Comparison of ENCODE assay signal across 8 cellular contexts in the genomic region with DNA sequence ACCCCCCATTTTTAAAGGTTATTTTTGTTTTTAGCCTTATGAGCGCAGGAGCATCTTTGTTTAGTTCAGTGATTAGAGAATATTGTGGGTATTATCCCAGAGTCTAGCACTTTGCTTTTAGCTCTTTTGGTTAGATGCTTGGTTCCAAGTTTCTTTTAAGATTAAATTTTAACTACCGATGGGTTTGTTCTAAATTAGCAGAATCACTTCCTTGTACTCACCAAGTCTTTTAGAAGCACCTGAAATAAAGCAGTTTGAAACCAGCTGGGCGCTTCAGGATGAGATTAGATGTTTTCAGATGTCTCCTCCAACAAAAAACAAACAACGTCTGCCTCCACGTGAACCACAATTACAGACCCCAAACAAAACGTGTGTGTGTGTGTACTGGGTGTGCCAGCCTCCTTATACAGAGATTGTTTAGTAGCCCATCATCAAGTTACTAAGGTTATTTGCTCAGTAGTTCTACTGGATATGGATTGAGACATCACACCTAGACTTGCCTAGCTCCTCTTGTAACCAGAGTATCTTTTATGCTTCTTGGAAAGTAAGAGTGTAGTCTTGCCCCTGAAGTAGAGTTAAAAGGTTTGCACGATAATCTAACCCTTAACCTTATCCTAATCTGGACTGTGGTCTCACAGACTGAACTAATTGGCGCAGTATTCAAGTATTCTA. TPM values are rescaled to one million over a fixed set of nuclear protein-coding genes. Genes with fewer than 3 reads are reported as not detected.
DNase-seq lines count a peak whose midpoint lies in the region; ATAC-seq and TF ChIP-seq lines count a peak whose summit lies in the region.

No MANE protein-coding gene starts in this region.

- H3K4me2 ChIP-seq in BLaER1 (peak overlapping the region; percentile 82), IMR-90 (ENCODE audit: low read depth, low read length) (peak overlapping the region; percentile 73)

- H3K27me3 ChIP-seq in BLaER1 (peaks cover 38% of the 10 kb centered on the region), IMR-90 (ENCODE audit: control insufficient read depth, insufficient read depth, low read length) (no peaks in the 10 kb centered on the region), spleen (replicated peaks in 1 of 7) (peaks cover 0 to 15% (median 0%) of the 10 kb centered on the region in 7 donors)

- H3K9ac ChIP-seq in BLaER1 (no peak overlapping the region), IMR-90 (ENCODE audit: low read depth, low read length) (peak overlapping the region; percentile 67)

- no CpG with 5 or more reads among the region's 8 CpGs for WGBS in IMR-90 (ENCODE audit: extremely low coverage in 2 of 2, insufficient read length in 1 of 2), 2 experiments
- 65 to 77% (median 72%) methylated on average over 8 of the region's 8 CpGs for WGBS in spleen, 5 donors
- 41 to 47% methylated on average over 8 of the region's 8 CpGs for WGBS in lower leg skin, 2 donors

- no peak overlapping the region for H2AK5ac ChIP-seq in IMR-90 (ENCODE audit: low read depth, low read length)

- no peak for DNase-seq in IMR-90
- DNase-seq in central memory CD8-positive, alpha-beta T cell (ENCODE audit: low spot score in 2 of 2): no peak
- DNase-seq in naive thymus-derived CD8-positive, alpha-beta T cell: no peak
- no peak for DNase-seq in spleen
- DNase-seq in GM19238 (ENCODE audit: insufficient read length, low spot score): no peak
- DNase-seq in lower leg skin (ENCODE audit: low spot score in 2 of 2): no peak
- DNase-seq in activated naive CD4-positive, alpha-beta T cell treated with anti-CD3 and anti-CD28 coated beads, Interleukin-2, amount 50 U/mL, for 72 hours (ENCODE audit: low spot score in 2 of 2): no peak

- no peak overlapping the region for H3K4ac ChIP-seq in IMR-90 (ENCODE audit: low read depth, low read length)

- peaks cover 6% of the 10 kb centered on the region for H3K9me1 ChIP-seq in IMR-90 (ENCODE audit: insufficient read depth, low read length)

- H2BK15ac ChIP-seq in IMR-90 (ENCODE audit: low read depth, low read length): no peak overlapping the region

- dilution Hi-C loops in IMR-90 (cut with HindIII; ENCODE audit: low sequenced_read_pairs, unreplicated experiment): no loop called here

- no peak overlapping the region for H3K18ac ChIP-seq in IMR-90 (ENCODE audit: low read depth, low read length)

- ATAC-seq in IMR-90 (ENCODE audit: low read depth): no peak
- ATAC-seq in central memory CD8-positive, alpha-beta T cell (replicated peaks; ENCODE audit: extremely low read depth, poor library complexity, severe bottlenecking): no peak
- ATAC-seq in naive thymus-derived CD8-positive, alpha-beta T cell: no peak
- no peak for ATAC-seq in activated naive CD4-positive, alpha-beta T cell treated with anti-CD3 and anti-CD28 coated beads, Interleukin-2, amount 50 U/mL, for 72 hours

- H3K56ac ChIP-seq in IMR-90 (ENCODE audit: extremely low read depth, insufficient read depth, low read length): no peak overlapping the region

- BruUV-seq in IMR-90 (replicated peaks; lab: Mats Ljungman, UMichigan): TSS peak; percentile 20

- peaks cover 8 to 42% of the 10 kb centered on the region in 2 experiments for H3K79me1 ChIP-seq in IMR-90 (ENCODE audit: low read depth in 1 of 2, low read length in 2 of 2)

- TF ChIP-seq POLR2A in IMR-90 (IDR thresholded peaks at IDR 0.05; ENCODE audit: low read depth, low read length) (no peak), spleen (IDR thresholded peaks at IDR 0.05) (no peak), lower leg skin (IDR thresholded peaks at IDR 0.05) (no peak)

- H3K27ac ChIP-seq in BLaER1: no peak overlapping the region
- H3K27ac ChIP-seq in IMR-90 (ENCODE audit: insufficient read depth, low read length): no peak overlapping the region
- H3K27ac ChIP-seq in spleen: no peak overlapping the region

- no peak overlapping the region for H3K4me3 ChIP-seq in BLaER1
- peak overlapping the region; percentile 22 for H3K4me3 ChIP-seq in IMR-90 (ENCODE audit: insufficient read depth, low read depth, low read length)
- H3K4me3 ChIP-seq in spleen: peak overlapping the region in 1 of 8 donors; percentile 96
- H3K4me3 ChIP-seq in lower leg skin (ENCODE audit: low read depth, poor library complexity, severe bottlenecking): no peak overlapping the region

- no peak overlapping the region for H4K5ac ChIP-seq in IMR-90 (ENCODE audit: low read depth, low read length)

- in situ Hi-C loops in IMR-90 (cut with MboI; ENCODE audit: low sequenced_read_pairs): loop anchor here (5.0 kb wide), 1 partner anchor 35 kb away; no protein-coding TSS in a partner anchor

- peaks cover 8% of the 10 kb centered on the region; the same call in 1 of the 2 replicates for H3K36me3 ChIP-seq in BLaER1
- peaks cover 6% of the 10 kb centered on the region for H3K36me3 ChIP-seq in IMR-90 (ENCODE audit: control insufficient read depth, insufficient read depth, low read length)
- no peaks in the 10 kb centered on the region for H3K36me3 ChIP-seq in spleen

- no peak for TF ChIP-seq RAD21 in IMR-90 (IDR thresholded peaks at IDR 0.05; ENCODE audit: low read length)

- H2BK5ac ChIP-seq in IMR-90 (ENCODE audit: low read depth, low read length, poor library complexity, severe bottlenecking): peak overlapping the region; percentile 5

- H2BK20ac ChIP-seq in IMR-90 (ENCODE audit: low read depth, low read length): no peak overlapping the region

- no peak overlapping the region; a peak in 1 of 4 replicates for H4K8ac ChIP-seq in IMR-90 (ENCODE audit: low read depth in 2 of 2, low read length in 2 of 2)

- H3K27me3 Mint-ChIP-seq in central memory CD8-positive, alpha-beta T cell: no peaks in the 10 kb centered on the region
- peaks cover 0 to 6% (median 0%) of the 10 kb centered on the region in 5 donors for H3K27me3 Mint-ChIP-seq in naive thymus-derived CD8-positive, alpha-beta T cell

- peaks cover 73% of the 10 kb centered on the region for H4K20me1 ChIP-seq in BLaER1
- peaks cover 67% of the 10 kb centered on the region for H4K20me1 ChIP-seq in IMR-90 (ENCODE audit: insufficient read depth, low read length)

- H3K4me1 Mint-ChIP-seq in central memory CD8-positive, alpha-beta T cell: peaks cover 34% of the 10 kb centered on the region
- peaks cover 22 to 41% (median 38%) of the 10 kb centered on the region in 4 donors for H3K4me1 Mint-ChIP-seq in naive thymus-derived CD8-positive, alpha-beta T cell

- no peak overlapping the region for H3K27ac Mint-ChIP-seq in central memory CD8-positive, alpha-beta T cell (ENCODE audit: low read depth)
- peak overlapping the region in 1 of 10 donors; percentile 63 for H3K27ac Mint-ChIP-seq in naive thymus-derived CD8-positive, alpha-beta T cell
- no peak overlapping the region for H3K27ac Mint-ChIP-seq in activated naive CD4-positive, alpha-beta T cell treated with anti-CD3 and anti-CD28 coated beads, Interleukin-2, amount 50 U/mL, for 72 hours

- peak overlapping the region; percentile 97 for H3K4me3 Mint-ChIP-seq in central memory CD8-positive, alpha-beta T cell
- peak overlapping the region in 8 of 10 donors; percentile 11 to 96 (median 44) for H3K4me3 Mint-ChIP-seq in naive thymus-derived CD8-positive, alpha-beta T cell

- no peaks in the 10 kb centered on the region for H3K9me3 Mint-ChIP-seq in central memory CD8-positive, alpha-beta T cell
- H3K9me3 Mint-ChIP-seq in naive thymus-derived CD8-positive, alpha-beta T cell: no peaks in the 10 kb centered on the region
- H3K9me3 Mint-ChIP-seq in activated naive CD4-positive, alpha-beta T cell treated with anti-CD3 and anti-CD28 coated beads, Interleukin-2, amount 50 U/mL, for 72 hours: no peaks in the 10 kb centered on the region

- POLR2A ChIA-PET in IMR-90 (lab: Charles Lee; ENCODE audit: unreplicated experiment): interaction anchor here (0.6 to 0.7 kb wide), 2 partner anchors 35 to 1533 kb away, joined by 3 to 5 read pairs; no protein-coding TSS in a partner anchor
- POLR2A ChIA-PET in naive thymus-derived CD8-positive, alpha-beta T cell (lab: Charles Lee): interaction anchor here (0.6 kb wide), 1 partner anchor 13 kb away, joined by 5 read pairs; no protein-coding TSS in a partner anchor

- 0 out of 2 replicates have a peak overlapping the region, but pooled peaks have one; percentile 8 for H3K14ac ChIP-seq in IMR-90 (replicated peaks; ENCODE audit: low read depth, low read length)

- intact Hi-C loops in IMR-90 (cut with micrococcal nuclease) (loop anchor here (2.0 to 5.0 kb wide), 2 partner anchors 23 to 35 kb away; no protein-coding TSS in a partner anchor), spleen (cut with DNase I; ENCODE audit: low total_unique reads) (no loop called here), lower leg skin (cut with DNase I; ENCODE audit: low total_unique reads) (no loop called here)

- TF ChIP-seq CTCF in IMR-90 (conservative IDR thresholded peaks at IDR 0.05; ENCODE audit: low read depth, low read length) (no peak), spleen (IDR thresholded peaks at IDR 0.05 in 8 of 11, conservative IDR thresholded peaks at IDR 0.05 in 3 of 11) (no peak), lower leg skin (IDR thresholded peaks at IDR 0.05) (no peak)

- no peak overlapping the region for H2AK9ac ChIP-seq in IMR-90 (replicated peaks; ENCODE audit: low read depth, low read length, poor library complexity)

- H3K9me3 ChIP-seq in BLaER1: no peaks in the 10 kb centered on the region
- no peaks in the 10 kb centered on the region for H3K9me3 ChIP-seq in IMR-90 (ENCODE audit: control insufficient read depth, insufficient read depth, low read length)
- no peaks in the 10 kb centered on the region for H3K9me3 ChIP-seq in spleen

- H3K36me3 Mint-ChIP-seq in central memory CD8-positive, alpha-beta T cell (ENCODE audit: insufficient read depth): peaks cover 12% of the 10 kb centered on the region
- peaks cover 0 to 13% (median 2%) of the 10 kb centered on the region in 3 donors for H3K36me3 Mint-ChIP-seq in naive thymus-derived CD8-positive, alpha-beta T cell
- H3K36me3 Mint-ChIP-seq in activated naive CD4-positive, alpha-beta T cell treated with anti-CD3 and anti-CD28 coated beads, Interleukin-2, amount 50 U/mL, for 72 hours: peaks cover 5 to 12% of the 10 kb centered on the region in 2 donors

- H4K91ac ChIP-seq in IMR-90 (ENCODE audit: insufficient read depth, low read depth, low read length): no peak overlapping the region

- H3K23ac ChIP-seq in IMR-90 (ENCODE audit: low read depth, low read length): peak overlapping the region; percentile 14

- no peak overlapping the region for H2BK120ac ChIP-seq in IMR-90 (ENCODE audit: low read depth, low read length)

- H2AFZ ChIP-seq in IMR-90 (replicated peaks; ENCODE audit: low read length, poor library complexity): no peak overlapping the region

- CTCF ChIA-PET in IMR-90 (lab: Yijun Ruan, JAX): interaction anchor here (1.2 to 1.8 kb wide), 7 partner anchors 8 to 34 kb away, joined by 3 to 7 read pairs (median 5); no protein-coding TSS in a partner anchor

- peaks cover 34% of the 10 kb centered on the region for H3K4me1 ChIP-seq in BLaER1
- H3K4me1 ChIP-seq in IMR-90 (ENCODE audit: control insufficient read depth, insufficient read depth, low read length): peaks cover 10% of the 10 kb centered on the region
- peaks cover 11 to 59% (median 28%) of the 10 kb centered on the region in 6 donors for H3K4me1 ChIP-seq in spleen

RNA-seq across cellular contexts. Expression of gene DSTN, which starts 2.2 kb away (rescaled TPM):
- total RNA-seq in IMR-90 (2012; rRNA removed) (221 and 383 TPM in 2 replicates), spleen (100 to 1,000 TPM in 3 of 7 donors, 10 to 100 TPM in 4; 62.0 to 122 (median 93.6) TPM), lower leg skin (100 to 1,000 TPM; 237 to 335 (median 290) TPM)
- polyA plus RNA-seq in IMR-90 (2012; rRNA removed) (258 and 269 TPM in 2 replicates), spleen (100 to 1,000 TPM in 2 of 3 donors, 10 to 100 TPM in 1; 65.8 to 157 (median 107) TPM)
- polyA plus RNA-seq in IMR-90 (2012; cell fraction: cytosol; rRNA removed): 105 and 120 TPM in 2 replicates
- polyA plus RNA-seq in IMR-90 (2012; cell fraction: nucleus; rRNA removed; ENCODE audit: low replicate concordance): 20.5 and 87.7 TPM in 2 replicates
- total RNA-seq in naive thymus-derived CD8-positive, alpha-beta T cell: 10 to 100 TPM; 28.4 to 31.9 TPM
- 100 to 1,000 TPM in 1 of 3 donors, 10 to 100 TPM in 2; 75.1 to 140 (median 81.6) TPM for polyA plus RNA-seq in naive thymus-derived CD8-positive, alpha-beta T cell
- 10 to 100 TPM; 26.6 to 63.4 TPM for total RNA-seq in activated naive CD4-positive, alpha-beta T cell treated with anti-CD3 and anti-CD28 coated beads, Interleukin-2, amount 50 U/mL, for 72 hours

RNA-seq across cellular contexts. Expression of gene BFSP1, which starts 40.9 kb away (rescaled TPM):
- total RNA-seq in IMR-90 (2012; rRNA removed) (1.9 and 2.0 TPM in 2 replicates), spleen (under 1 TPM; 0.13 to 0.86 (median 0.44) TPM), lower leg skin (1 to 10 TPM in 3 of 4 donors, under 1 TPM in 1; 0.61 to 2.6 (median 1.7) TPM)
- polyA plus RNA-seq in IMR-90 (2012; rRNA removed) (0.85 and 1.1 TPM in 2 replicates), spleen (under 1 TPM; 0.35 to 0.48 (median 0.38) TPM)
- polyA plus RNA-seq in IMR-90 (2012; cell fraction: cytosol; rRNA removed): 0.78 and 1.1 TPM in 2 replicates
- 0.57 and 1.1 TPM in 2 replicates for polyA plus RNA-seq in IMR-90 (2012; cell fraction: nucleus; rRNA removed; ENCODE audit: low replicate concordance)
- total RNA-seq in naive thymus-derived CD8-positive, alpha-beta T cell: not detected
- polyA plus RNA-seq in naive thymus-derived CD8-positive, alpha-beta T cell: 1 to 10 TPM in 1 of 3 donors, not detected in 2; 1.8 TPM
- under 1 TPM in 1 of 2 donors, not detected in 1; 0.16 TPM for total RNA-seq in activated naive CD4-positive, alpha-beta T cell treated with anti-CD3 and anti-CD28 coated beads, Interleukin-2, amount 50 U/mL, for 72 hours
